Comparison of ENCODE assay signal across 8 cellular contexts in the genomic region with DNA sequence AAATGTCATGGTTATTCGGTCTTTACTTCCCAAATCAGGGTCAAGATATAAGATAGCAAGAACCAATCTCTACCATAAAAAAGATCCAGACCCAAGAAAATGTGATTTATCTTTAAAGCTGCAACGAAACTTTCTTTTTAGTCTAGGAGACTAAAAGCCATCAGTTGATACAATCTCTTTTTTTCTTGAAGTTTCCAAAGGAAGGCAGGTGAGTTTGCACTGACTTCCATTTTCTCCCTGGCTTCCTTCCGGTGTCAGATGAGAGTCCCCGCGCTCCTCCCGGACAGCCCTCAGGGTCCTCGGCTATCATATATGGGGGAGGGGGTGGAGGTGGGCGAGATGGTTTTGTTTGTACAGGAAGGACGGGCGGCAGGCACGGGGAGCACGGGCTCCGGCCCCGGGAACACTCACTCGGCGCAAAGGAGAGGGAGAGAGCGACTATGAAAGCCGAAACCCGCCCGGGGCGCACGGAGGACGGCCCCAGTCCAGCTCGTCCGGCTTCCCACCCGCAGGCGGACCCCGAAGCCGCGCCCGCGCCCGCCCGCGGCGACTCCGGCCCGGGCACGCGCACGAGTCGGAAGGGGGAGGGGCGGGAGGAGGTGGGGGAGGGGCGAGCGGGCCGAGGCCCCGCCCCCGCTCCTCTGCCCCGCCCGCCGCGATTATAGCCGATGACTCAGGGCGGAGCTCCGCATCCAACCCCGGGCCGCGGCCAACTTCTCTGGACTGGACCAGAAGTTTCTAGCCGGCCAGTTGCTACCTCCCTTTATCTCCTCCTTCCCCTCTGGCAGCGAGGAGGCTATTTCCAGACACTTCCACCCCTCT. TPM values are rescaled to one million over a fixed set of nuclear protein-coding genes. Genes with fewer than 3 reads are reported as not detected.
DNase-seq lines count a peak whose midpoint lies in the region; ATAC-seq and TF ChIP-seq lines count a peak whose summit lies in the region.

A gene (plus strand): TSS at position 689 of the 822 bp plus-strand sequence. CDS start 296 bp downstream, outside the sequence.

- H3K36me3 ChIP-seq in SU-DHL-6 (ENCODE audit: low read length) = no peaks in the 10 kb centered on the region
- peaks cover 4% of the 10 kb centered on the region for H3K36me3 ChIP-seq in osteoblast (ENCODE audit: insufficient read depth, low read length)
- H3K36me3 ChIP-seq in testis (ENCODE audit: low read depth, missing control alignments) = no peaks in the 10 kb centered on the region

- no peaks in the 10 kb centered on the region for H3K9me2 ChIP-seq in SU-DHL-6 (replicated peaks; ENCODE audit: insufficient read depth, low read length)

- H4K20me1 ChIP-seq in SU-DHL-6 (ENCODE audit: low read depth, low read length) (no peaks in the 10 kb centered on the region), osteoblast (ENCODE audit: insufficient read depth, low read length) (peaks cover 37% of the 10 kb centered on the region)

- H3K27ac ChIP-seq in SU-DHL-6 (ENCODE audit: low read depth, low read length) = no peak within 1 kb of the TSS
- H3K27ac ChIP-seq in osteoblast (ENCODE audit: low read depth, low read length) = peak within 1 kb of the TSS; percentile 86
- H3K27ac ChIP-seq in testis = peak within 1 kb of the TSS; percentile 97 to 99

- intact Hi-C loops in testis (cut with DNase I; ENCODE audit: low total_unique reads) = no loop called here

- H3F3A ChIP-seq in SU-DHL-6 (ENCODE audit: insufficient read depth) = peaks cover 10% of the 10 kb centered on the region

- peak; percentile 71 for ATAC-seq in GM21576 (IDR thresholded peaks at IDR 0.05; ENCODE audit: unreplicated experiment)

- no peak for TF ChIP-seq POLR2A in testis (IDR thresholded peaks at IDR 0.05)

- peaks cover 2% of the 10 kb centered on the region for H3K36me3 Mint-ChIP-seq in activated naive CD8-positive, alpha-beta T cell treated with anti-CD3 and anti-CD28 coated beads for 36 hours
- peaks cover 11% of the 10 kb centered on the region for H3K36me3 Mint-ChIP-seq in glutamatergic neuron (ENCODE audit: unreplicated experiment)

- H3K27me3 ChIP-seq in SU-DHL-6 (ENCODE audit: low read length) (no peaks in the 10 kb centered on the region), osteoblast (ENCODE audit: insufficient read depth, low read length) (no peaks in the 10 kb centered on the region), testis (no peaks in the 10 kb centered on the region)

- H3K9me3 ChIP-seq in SU-DHL-6 (ENCODE audit: insufficient read depth, low read length) (no peaks in the 10 kb centered on the region), osteoblast (ENCODE audit: low read depth, low read length) (no peaks in the 10 kb centered on the region), testis (no peaks in the 10 kb centered on the region)

- peaks cover 45% of the 10 kb centered on the region for H3K4me1 Mint-ChIP-seq in activated naive CD8-positive, alpha-beta T cell treated with anti-CD3 and anti-CD28 coated beads for 36 hours
- H3K4me1 Mint-ChIP-seq in glutamatergic neuron (ENCODE audit: low read depth, unreplicated experiment) = peaks cover 20% of the 10 kb centered on the region

- H3K79me2 ChIP-seq in SU-DHL-6 (ENCODE audit: insufficient read depth, low read length) = no peaks in the 10 kb centered on the region
- peaks cover 45% of the 10 kb centered on the region for H3K79me2 ChIP-seq in osteoblast (ENCODE audit: insufficient read depth, low read length)

- no peaks in the 10 kb centered on the region for H3K9me3 Mint-ChIP-seq in activated naive CD8-positive, alpha-beta T cell treated with anti-CD3 and anti-CD28 coated beads for 36 hours
- peaks cover 3% of the 10 kb centered on the region for H3K9me3 Mint-ChIP-seq in glutamatergic neuron (ENCODE audit: unreplicated experiment)

- DNase-seq in DMS79 treated with DMSO at 0.1 percent for 48 hours (lab: John Stamatoyannopoulos, UW) = peak; percentile 44
- peak; percentile 62 for DNase-seq in KG1 (lab: John Stamatoyannopoulos, UW)
- peak; percentile 77 for DNase-seq in activated naive CD8-positive, alpha-beta T cell treated with anti-CD3 and anti-CD28 coated beads for 36 hours
- peak; percentile 87 for DNase-seq in glutamatergic neuron
- peak; percentile 99 for DNase-seq in osteoblast (ENCODE audit: insufficient read length, low spot score, missing footprints)
- DNase-seq in testis = peak; percentile 96

- no peaks in the 10 kb centered on the region for H3K27me3 Mint-ChIP-seq in activated naive CD8-positive, alpha-beta T cell treated with anti-CD3 and anti-CD28 coated beads for 36 hours
- no peaks in the 10 kb centered on the region for H3K27me3 Mint-ChIP-seq in glutamatergic neuron (ENCODE audit: unreplicated experiment)

- peak within 1 kb of the TSS; percentile 68 for H3K9ac ChIP-seq in SU-DHL-6 (ENCODE audit: low read length)

- H3K4me1 ChIP-seq in osteoblast (ENCODE audit: insufficient read depth, low read length) (peaks cover 33% of the 10 kb centered on the region), testis (peaks cover 18% of the 10 kb centered on the region)

- H3K4me2 ChIP-seq in SU-DHL-6 (ENCODE audit: low read depth, low read length, poor library complexity, severe bottlenecking) = peak within 1 kb of the TSS; percentile 69
- H3K4me2 ChIP-seq in osteoblast (ENCODE audit: insufficient read depth, low read length) = peak within 1 kb of the TSS; percentile 94

- 1 to 2% methylated on average over 22 to 29 of the region's 60 CpGs for WGBS in testis, 2 donors

- H3K4me3 ChIP-seq in SU-DHL-6 (ENCODE audit: insufficient read depth, low read length, poor library complexity, severe bottlenecking) (peak within 1 kb of the TSS; percentile 71), osteoblast (ENCODE audit: insufficient read depth, low read length) (peak within 1 kb of the TSS; percentile 94), testis (peak within 1 kb of the TSS; percentile 77 to 93)

- no peak for TF ChIP-seq CTCF in SU-DHL-6 (IDR thresholded peaks at IDR 0.05; ENCODE audit: insufficient read depth, low read length, poor library complexity, severe bottlenecking)
- TF ChIP-seq CTCF in glutamatergic neuron (IDR thresholded peaks at IDR 0.05; ENCODE audit: partially characterized antibody, unreplicated experiment) = no peak
- no peak for TF ChIP-seq CTCF in osteoblast (IDR thresholded peaks at IDR 0.05; ENCODE audit: extremely low read depth, low read depth, low read length)
- TF ChIP-seq CTCF in testis (IDR thresholded peaks at IDR 0.05) = no peak

- peak within 1 kb of the TSS; percentile 94 for H3K4me3 Mint-ChIP-seq in activated naive CD8-positive, alpha-beta T cell treated with anti-CD3 and anti-CD28 coated beads for 36 hours
- peak within 1 kb of the TSS; percentile 93 for H3K4me3 Mint-ChIP-seq in glutamatergic neuron (ENCODE audit: unreplicated experiment)

- H3K27ac Mint-ChIP-seq in activated naive CD8-positive, alpha-beta T cell treated with anti-CD3 and anti-CD28 coated beads for 36 hours = peak within 1 kb of the TSS; percentile 95
- peak within 1 kb of the TSS; percentile 91 for H3K27ac Mint-ChIP-seq in glutamatergic neuron (ENCODE audit: unreplicated experiment)

- H2AFZ ChIP-seq in SU-DHL-6 (ENCODE audit: low read depth, low read length, severe bottlenecking) (peak within 1 kb of the TSS; percentile 87), osteoblast (ENCODE audit: low read length) (peak within 1 kb of the TSS; percentile 65)

RNA-seq across cellular contexts. Expression of the gene that starts here (rescaled TPM):
- total RNA-seq in activated naive CD8-positive, alpha-beta T cell treated with anti-CD3 and anti-CD28 coated beads for 36 hours = 10 to 100 TPM; 15.3 to 17.5 TPM
- 15.7 TPM for total RNA-seq in glutamatergic neuron (ENCODE audit: unreplicated experiment)
- 12.7 TPM in 2 replicates for total RNA-seq in osteoblast
- total RNA-seq in testis = 10 to 100 TPM; 36.7 to 44.8 TPM
- polyA plus RNA-seq in testis (ENCODE audit: insufficient read depth, low read depth, low replicate concordance) = 50.3 TPM

Comparison
In these comparisons a context has a peak if more than half of its experiments do, and no peak if none do; other contexts are left out.
1. DNase-seq: peak in every context shown above with its lines; median percentile 99 in osteoblast; 96 in testis; 87 in glutamatergic neuron; 77 in activated naive CD8-positive, alpha-beta T cell treated with anti-CD3 and anti-CD28 coated beads for 36 hours; 62 in KG1; 44 in DMS79 treated with DMSO at 0.1 percent for 48 hours.